In genomic region chr13:93927431-93927830, GRCh38 we compare ENCODE assay signal across 28 cellular contexts.
"Had no signal": no experiment of that assay in that cellular context is flagged by ENCODE, and none has a peak within 500 bp of the region (broad histone marks: within the 10 kb centered on the region; RNA-seq: fewer than 3 reads in every experiment).

No MANE protein-coding gene starts in this region.

- H3K4me3 ChIP-seq: ascending aorta, PC-9 had no signal

- H3K36me3 ChIP-seq: ascending aorta had no signal

- H2AFZ ChIP-seq: PC-9 had no signal

- H3K27me3 ChIP-seq: ascending aorta had no signal

- H3K9ac ChIP-seq: KMS-11 had no signal

- H3K4me2 ChIP-seq: KMS-11, PC-9 had no signal

- H3K4me1 ChIP-seq: ascending aorta had no signal

- DNase-seq: activated CD4-positive, alpha-beta memory T cell treated with anti-CD3 and anti-CD28 coated beads, Interleukin-2, amount 10 ng/mL, durations not matched to agents 7 days and 5 days; activated CD4-positive, alpha-beta T cell treated with anti-CD3 and anti-CD28 coated beads for 1 hour; activated CD4-positive, alpha-beta T cell treated with anti-CD3 and anti-CD28 coated beads for 48 hours; activated CD4-positive, CD25-positive, alpha-beta regulatory T cell; activated CD8-positive, alpha-beta memory T cell treated with anti-CD3 and anti-CD28 coated beads for 24 hours; activated CD8-positive, alpha-beta memory T cell treated with anti-CD3 and anti-CD28 coated beads, Interleukin-2, amount 10 ng/mL, durations not matched to agents 7 days and 5 days; activated CD8-positive, alpha-beta memory T cell treated with anti-CD3 and anti-CD28 coated beads, Interleukin-2, amount 50 U/mL, for 48 hours; activated effector memory CD4-positive, alpha-beta T cell treated with anti-CD3 and anti-CD28 coated beads, Interleukin-2, amount 50 U/mL, for 16 hours; activated naive CD4-positive, alpha-beta T cell; activated naive CD4-positive, alpha-beta T cell treated with anti-CD3 and anti-CD28 coated beads, Interleukin-2, amount 50 U/mL, for 16 hours; activated naive CD8-positive, alpha-beta T cell treated with anti-CD3 and anti-CD28 coated beads for 36 hours; activated T-cell treated with anti-CD3 and anti-CD28 coated beads, Interleukin-2, amount 50 U/mL, for 48 hours; amygdala; MM.1S; NCI-H1105; NCI-H1417 treated with DMSO at 0.1 percent for 48 hours; NCI-H187 treated with DMSO at 0.1 percent for 48 hours; NCI-H2081; NCI-H226; NCI-H524 treated with DMSO at 0.1 percent for 48 hours; NK-92 treated with Interleukin-12 subunit alpha and Interleukin-12 subunit beta, amount 100 ng/mL, for 24 hours; PC-9; SIG-M5; T1000; WERI-Rb-1 had no signal

- H3K9me3 ChIP-seq: ascending aorta had no signal

- H3K27ac ChIP-seq: ascending aorta, KMS-11, PC-9, RWPE1, WERI-Rb-1 had no signal
